Comparison of ENCODE assay signal across 1 cellular context in genomic region chr7:44999245-45000095, GRCh38.
TF ChIP-seq lines count a peak whose summit lies in the region.

No MANE protein-coding gene starts in this region.

TF ChIP-seq in K562, 482 proteins besides CTCF, POLR2A, EP300 and RAD21 (continued from another document and continues in another):
- peak; percentile 53 for TF ChIP-seq ZBTB40 (IDR thresholded peaks at IDR 0.05)
- TF ChIP-seq ZBTB40 (CRISPR knock-in tag; IDR thresholded peaks at IDR 0.05): no peak
- no peak for TF ChIP-seq HMBOX1 (IDR thresholded peaks at IDR 0.05)
- no peak for TF ChIP-seq MBD1 (CRISPR knock-in tag; IDR thresholded peaks at IDR 0.05)
- TF ChIP-seq TAF1 (IDR thresholded peaks at IDR 0.05; ENCODE audit: control insufficient read depth, extremely low read depth, insufficient read depth, low read length, severe bottlenecking): peak; percentile 93
- peak; percentile 87 for TF ChIP-seq GABPB1 (CRISPR knock-in tag; IDR thresholded peaks at IDR 0.05)
- no peak for TF ChIP-seq MECOM (CRISPR knock-in tag; IDR thresholded peaks at IDR 0.05)
- no peak for TF ChIP-seq HLTF (IDR thresholded peaks at IDR 0.05)
- peak; percentile 79 for TF ChIP-seq BRD9 (IDR thresholded peaks at IDR 0.05; ENCODE audit: low read depth, partially characterized antibody)
- TF ChIP-seq ZNF592 (IDR thresholded peaks at IDR 0.05): no peak
- no peak for TF ChIP-seq GTF2A2 (tag; IDR thresholded peaks at IDR 0.05)
- peak; percentile 87 for TF ChIP-seq SUPT5H (IDR thresholded peaks at IDR 0.05)
- TF ChIP-seq CLOCK (CRISPR knock-in tag; IDR thresholded peaks at IDR 0.05; ENCODE audit: borderline replicate concordance): no peak
- TF ChIP-seq RFX7 (CRISPR knock-in tag; IDR thresholded peaks at IDR 0.05): no peak
- 0 out of 2 replicates have a peak, but pooled peaks have one; percentile 35 for TF ChIP-seq ZBED1 (IDR thresholded peaks at IDR 0.05)
- 0 out of 2 replicates have a peak, but pooled peaks have one; percentile 4 for TF ChIP-seq LARP7 (IDR thresholded peaks at IDR 0.05)
- peak; percentile 50; the same call in 1 of the 2 replicates for TF ChIP-seq AFF4 (CRISPR knock-in tag; IDR thresholded peaks at IDR 0.05)
- no peak for TF ChIP-seq HMGXB4 (CRISPR knock-in tag; IDR thresholded peaks at IDR 0.05)
- no peak for TF ChIP-seq SRSF7 (optimal IDR thresholded peaks at IDR 0.05; ENCODE audit: low read depth, low read length)
- TF ChIP-seq GATA2 (CRISPR knock-in tag; IDR thresholded peaks at IDR 0.05): no peak
- TF ChIP-seq NBN (IDR thresholded peaks at IDR 0.05; ENCODE audit: low read depth): peak; percentile 16
- no peak; the same call in 1 of the 2 replicates for TF ChIP-seq ZBTB7A (IDR thresholded peaks at IDR 0.05; ENCODE audit: borderline replicate concordance, control insufficient read depth, low read depth, low read length)
- peak; percentile 79 for TF ChIP-seq NFRKB (IDR thresholded peaks at IDR 0.05; ENCODE audit: low read depth)
- TF ChIP-seq ZNF143 (CRISPR knock-in tag; IDR thresholded peaks at IDR 0.05): peak; percentile 57; the same call in 1 of the 2 replicates
- TF ChIP-seq TCF7 (IDR thresholded peaks at IDR 0.05; ENCODE audit: borderline replicate concordance): no peak
- no peak for TF ChIP-seq BRF2 (IDR thresholded peaks at IDR 0.05; ENCODE audit: borderline replicate concordance, insufficient read depth, insufficient read length)
- TF ChIP-seq STAT5B (CRISPR knock-in tag; IDR thresholded peaks at IDR 0.05): no peak
